ENCODE assay signal across 14 cellular contexts in genomic region chr9:130184983-130185382, GRCh38. TPM values are rescaled to one million over a fixed set of nuclear protein-coding genes. Genes with fewer than 3 reads are reported as not detected.
A peak's percentile ranks its signal among the peaks of the same experiment; 100 is the strongest.
DNase-seq lines count a peak whose midpoint lies in the region; ATAC-seq and TF ChIP-seq lines count a peak whose summit lies in the region.
"Had no signal": no experiment of that assay in that cellular context is flagged by ENCODE, and none has a peak within 500 bp of the region (broad histone marks: within the 10 kb centered on the region; RNA-seq: fewer than 3 reads in every experiment).

No MANE protein-coding gene starts in this region.

- no peak overlapping the region for H3K4me3 ChIP-seq in HUES48 (ENCODE audit: low read depth, low read length)
- H3K4me3 ChIP-seq: lung had no signal

- H3K4me3 Mint-ChIP-seq in mesothelial cell of epicardium, result no peak overlapping the region
- H3K4me3 Mint-ChIP-seq: activated CD8-positive, alpha-beta memory T cell treated with anti-CD3 and anti-CD28 coated beads, Interleukin-2, amount 10 ng/mL, durations not matched to agents 7 days and 5 days; B cell had no signal

- DNase-seq in mesothelial cell of epicardium (ENCODE audit: low spot score in 2 of 2, unreplicated experiment in 2 of 2) (no peak), substantia nigra (lab: John Stamatoyannopoulos, UW) (no peak), NCI-H2029 treated with DMSO at 0.1 percent for 48 hours (lab: John Stamatoyannopoulos, UW) (no peak)
- DNase-seq in activated effector memory CD4-positive, alpha-beta T cell treated with Interleukin-2 at 50 U/mL for 16 hours, result no peak
- DNase-seq: activated CD8-positive, alpha-beta memory T cell treated with anti-CD3 and anti-CD28 coated beads, Interleukin-2, amount 10 ng/mL, durations not matched to agents 7 days and 5 days; activated naive CD4-positive, alpha-beta T cell treated with anti-CD3 and anti-CD28 coated beads, Interleukin-2, amount 50 U/mL, for 16 hours; DMS153; MV-4-11 had no signal

- H3K9me3 ChIP-seq in HUES48 (ENCODE audit: control insufficient read depth, insufficient read depth, low read length), result no peaks in the 10 kb centered on the region

- H3K27ac Mint-ChIP-seq in mesothelial cell of epicardium, result peak overlapping the region; percentile 78
- H3K27ac Mint-ChIP-seq: activated CD8-positive, alpha-beta memory T cell treated with anti-CD3 and anti-CD28 coated beads, Interleukin-2, amount 10 ng/mL, durations not matched to agents 7 days and 5 days; B cell had no signal

- no peaks in the 10 kb centered on the region for H3K27me3 ChIP-seq in HUES48 (ENCODE audit: control insufficient read depth, insufficient read depth, low read length)

- H3K27ac ChIP-seq in HUES48 (ENCODE audit: low read depth, low read length) (peak overlapping the region; percentile 64), cingulate gyrus (ENCODE audit: low read depth, low read length) (peak overlapping the region; percentile 91), substantia nigra (ENCODE audit: low read depth, low read length, poor library complexity, severe bottlenecking) (peak overlapping the region; percentile 17)

- no peak for TF ChIP-seq CTCF in mesothelial cell of epicardium (IDR thresholded peaks at IDR 0.05; ENCODE audit: unreplicated experiment)

- no peaks in the 10 kb centered on the region for H3K27me3 Mint-ChIP-seq in mesothelial cell of epicardium (ENCODE audit: low read depth)
- H3K27me3 Mint-ChIP-seq: activated CD8-positive, alpha-beta memory T cell treated with anti-CD3 and anti-CD28 coated beads, Interleukin-2, amount 10 ng/mL, durations not matched to agents 7 days and 5 days had no signal

- ATAC-seq in GM19351 (IDR thresholded peaks at IDR 0.05; ENCODE audit: unreplicated experiment) (no peak), GM21619 (IDR thresholded peaks at IDR 0.05; ENCODE audit: unreplicated experiment) (no peak)
- ATAC-seq: activated CD8-positive, alpha-beta memory T cell treated with anti-CD3 and anti-CD28 coated beads, Interleukin-2, amount 10 ng/mL, durations not matched to agents 7 days and 5 days had no signal

- peaks cover 43% of the 10 kb centered on the region for H3K4me1 Mint-ChIP-seq in mesothelial cell of epicardium
- H3K4me1 Mint-ChIP-seq: B cell had no signal

- H3K9ac ChIP-seq in HUES48 (ENCODE audit: low read depth, low read length), result no peak overlapping the region

- H3K36me3 Mint-ChIP-seq in mesothelial cell of epicardium, result no peaks in the 10 kb centered on the region
- H3K36me3 Mint-ChIP-seq: activated CD8-positive, alpha-beta memory T cell treated with anti-CD3 and anti-CD28 coated beads, Interleukin-2, amount 10 ng/mL, durations not matched to agents 7 days and 5 days had no signal

- H3K9me3 Mint-ChIP-seq in mesothelial cell of epicardium, result no peaks in the 10 kb centered on the region

- H3K36me3 ChIP-seq in HUES48 (ENCODE audit: control insufficient read depth, insufficient read depth, low read length), result no peaks in the 10 kb centered on the region

- H3K4me1 ChIP-seq in HUES48 (ENCODE audit: control insufficient read depth, insufficient read depth, low read length), result peaks cover 34% of the 10 kb centered on the region

RNA-seq across cellular contexts. Expression of gene NCS1, which starts 12.8 kb away (rescaled TPM):
- total RNA-seq in mesothelial cell of epicardium, result 44.7 to 47.1 TPM (median 44.8 TPM) in 3 replicates

Comparison
In these comparisons a context has a peak if more than half of its experiments do, and no peak if none do; other contexts are left out.
1. H3K27ac ChIP-seq: peak in every context shown above with its lines; median percentile 91 in cingulate gyrus; 64 in HUES48; 17 in substantia nigra.